11 cellular contexts compared by ENCODE assay signal in the genomic region with DNA sequence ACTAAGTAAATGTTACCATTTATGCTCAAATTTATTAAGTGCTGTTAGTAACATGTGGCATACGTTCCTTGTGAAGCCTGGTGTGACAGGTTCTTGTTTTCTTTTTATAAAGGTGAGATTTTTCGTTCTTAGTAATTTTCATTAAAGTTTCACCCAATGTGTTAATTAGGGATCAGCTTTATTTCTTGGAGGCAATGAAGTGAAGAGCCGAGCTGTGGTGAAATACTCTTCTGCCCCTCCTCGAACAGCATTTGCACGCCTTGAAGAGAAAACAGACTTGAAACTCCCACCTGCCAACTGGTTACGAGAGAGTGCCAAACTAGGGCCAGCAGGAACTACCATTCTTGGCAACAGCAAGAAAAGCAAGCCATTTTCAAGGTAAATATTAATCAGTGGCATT. TPM values are rescaled to one million over a fixed set of nuclear protein-coding genes. Genes with fewer than 3 reads are reported as not detected.
DNase-seq lines count a peak whose midpoint lies in the region; ATAC-seq, FAIRE-seq and TF ChIP-seq lines count a peak whose summit lies in the region.
"Had no signal": no experiment of that assay in that cellular context is flagged by ENCODE, and none has a peak within 500 bp of the region (broad histone marks: within the 10 kb centered on the region; RNA-seq: fewer than 3 reads in every experiment).

No MANE protein-coding gene starts in this region.

- no peaks in the 10 kb centered on the region for H3K27me3 ChIP-seq in ACC112 (ENCODE audit: insufficient read depth, low read length)

- FAIRE-seq in HTR-8/SVneo (lab: Jason Lieb, UNC) = no peak
- FAIRE-seq: G401.6 had no signal

- peaks cover 56% of the 10 kb centered on the region for H3K36me3 Mint-ChIP-seq in brain

- peaks cover 6 to 13% (median 8%) of the 10 kb centered on the region in 5 experiments for H3K9me3 Mint-ChIP-seq in brain

- no peak for TF ChIP-seq CTCF in brain (conservative IDR thresholded peaks at IDR 0.05)

- H3K27ac Mint-ChIP-seq in brain = peak overlapping the region in 3 of 5 experiments; percentile 41 to 82 (median 66)

- no peak for DNase-seq in central memory CD4-positive, alpha-beta T cell
- DNase-seq in left ventricle myocardium superior = no peak
- no peak for DNase-seq in UCSD-AML1 (lab: John Stamatoyannopoulos, UW; ENCODE audit: unreplicated experiment)
- DNase-seq in HTR-8/SVneo (ENCODE audit: insufficient read length, low spot score) = no peak

- peaks cover 11% of the 10 kb centered on the region for H3K27me3 Mint-ChIP-seq in brain

- intact Hi-C loops in left ventricle myocardium superior (cut with micrococcal nuclease) = loop anchor here (10.0 kb wide), 1 partner anchor 104 kb away; the partner anchor contains the start of genes BCCIP and UROS

- peak overlapping the region; percentile 88 to 100 (median 95) for H3K4me3 Mint-ChIP-seq in brain

- H3K4me1 Mint-ChIP-seq in brain = peaks cover 40% of the 10 kb centered on the region

- no peak overlapping the region for H3K27ac ChIP-seq in ACC112 (ENCODE audit: low read depth, low read length)

- ATAC-seq in GM19043 (IDR thresholded peaks at IDR 0.05; ENCODE audit: low read depth, unreplicated experiment) (peak; percentile 52), HG03108 (IDR thresholded peaks at IDR 0.05; ENCODE audit: unreplicated experiment) (peak; percentile 48), left ventricle myocardium superior (no peak)

- peaks cover 27% of the 10 kb centered on the region for H3K79me2 ChIP-seq in ACC112 (ENCODE audit: control insufficient read depth, insufficient read depth, low read length, unreplicated experiment)

- no peak overlapping the region for H2AFZ ChIP-seq in ACC112 (ENCODE audit: low read length, unreplicated experiment)

- H3K36me3 ChIP-seq in ACC112 (ENCODE audit: insufficient read depth, low read length) = peaks cover 46% of the 10 kb centered on the region

- H3K4me3 ChIP-seq in ACC112 (ENCODE audit: low read depth, low read length) = peak overlapping the region; percentile 94

- H3K4me1 ChIP-seq in ACC112 (ENCODE audit: control insufficient read depth, insufficient read depth, low read length, unreplicated experiment) = peaks cover 16% of the 10 kb centered on the region

RNA-seq across cellular contexts. Expression of gene EDRF1, which starts 1.5 kb away (rescaled TPM):
- polyA plus RNA-seq in brain (ENCODE audit: insufficient read depth, low read depth, low replicate concordance) = 8.7 TPM
- 9.9 TPM for total RNA-seq in left ventricle myocardium superior

RNA-seq across cellular contexts. Expression of gene TEX36, which starts 38.1 kb away (rescaled TPM):
- not detected for polyA plus RNA-seq in brain (ENCODE audit: insufficient read depth, low read depth, low replicate concordance)
- not detected for total RNA-seq in left ventricle myocardium superior
- total RNA-seq: cerebellum, pulmonary artery endothelial cell had no signal

RNA-seq across cellular contexts. Expression of gene MMP21, which starts 54.6 kb away (rescaled TPM):
- not detected for polyA plus RNA-seq in brain (ENCODE audit: insufficient read depth, low read depth, low replicate concordance)
- total RNA-seq in left ventricle myocardium superior = not detected
